In the genomic region with DNA sequence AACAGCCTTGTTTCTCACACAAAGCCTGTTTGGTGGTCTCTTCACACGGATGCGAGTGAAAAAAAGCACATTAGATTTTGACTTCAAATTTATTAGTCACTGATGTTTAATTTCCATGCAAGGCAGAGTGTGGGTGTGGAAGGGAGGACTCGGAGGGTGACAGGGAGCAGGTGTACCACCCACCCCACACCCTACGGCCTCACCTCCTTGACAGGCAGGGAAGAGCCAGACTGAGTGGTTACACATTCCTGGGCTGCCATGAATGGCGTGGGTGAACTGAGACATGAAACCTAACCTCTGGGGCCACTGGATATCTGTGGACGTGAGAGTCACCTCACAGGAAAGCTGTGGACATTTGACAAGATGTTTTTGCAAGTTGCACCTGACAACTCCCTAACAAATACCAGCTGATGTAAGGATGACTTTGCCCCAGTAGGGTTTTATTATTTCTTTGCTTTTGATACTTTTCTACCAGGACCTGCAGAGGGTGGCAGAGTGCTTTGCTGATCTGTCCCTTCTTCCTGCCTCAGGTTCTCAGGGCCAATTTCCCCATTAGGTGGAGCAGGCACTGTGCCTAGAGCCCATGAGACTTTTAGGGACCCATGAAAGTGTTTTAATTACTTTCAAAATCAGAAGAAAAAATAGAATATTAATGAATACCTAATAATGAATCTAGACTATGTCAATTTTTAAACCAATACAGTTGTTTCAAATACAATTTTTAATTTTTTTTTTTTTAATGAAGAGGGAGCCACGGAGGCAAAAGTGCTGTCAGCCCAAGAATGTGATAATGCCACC, we compare ENCODE assay signal across 1 cellular context.
TF ChIP-seq lines count a peak whose summit lies in the region.

No MANE protein-coding gene starts in this region.

TF ChIP-seq in GM12878, 131 proteins besides CTCF, POLR2A, EP300 and RAD21 (continued from another document):
- TF ChIP-seq, protein P1, sequence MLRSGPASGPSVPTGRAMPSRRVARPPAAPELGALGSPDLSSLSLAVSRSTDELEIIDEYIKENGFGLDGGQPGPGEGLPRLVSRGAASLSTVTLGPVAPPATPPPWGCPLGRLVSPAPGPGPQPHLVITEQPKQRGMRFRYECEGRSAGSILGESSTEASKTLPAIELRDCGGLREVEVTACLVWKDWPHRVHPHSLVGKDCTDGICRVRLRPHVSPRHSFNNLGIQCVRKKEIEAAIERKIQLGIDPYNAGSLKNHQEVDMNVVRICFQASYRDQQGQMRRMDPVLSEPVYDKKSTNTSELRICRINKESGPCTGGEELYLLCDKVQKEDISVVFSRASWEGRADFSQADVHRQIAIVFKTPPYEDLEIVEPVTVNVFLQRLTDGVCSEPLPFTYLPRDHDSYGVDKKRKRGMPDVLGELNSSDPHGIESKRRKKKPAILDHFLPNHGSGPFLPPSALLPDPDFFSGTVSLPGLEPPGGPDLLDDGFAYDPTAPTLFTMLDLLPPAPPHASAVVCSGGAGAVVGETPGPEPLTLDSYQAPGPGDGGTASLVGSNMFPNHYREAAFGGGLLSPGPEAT (IDR thresholded peaks at IDR 0.05; ENCODE audit: low read depth): no peak
- TF ChIP-seq SIN3A (IDR thresholded peaks at IDR 0.05; ENCODE audit: low read depth, low read length) (no peak), MTA3 (IDR thresholded peaks at IDR 0.05; ENCODE audit: borderline replicate concordance, low read length) (no peak), POU2F2 (IDR thresholded peaks at IDR 0.05; ENCODE audit: borderline replicate concordance, low read depth, low read length) (no peak)
- TF ChIP-seq, protein P2, sequence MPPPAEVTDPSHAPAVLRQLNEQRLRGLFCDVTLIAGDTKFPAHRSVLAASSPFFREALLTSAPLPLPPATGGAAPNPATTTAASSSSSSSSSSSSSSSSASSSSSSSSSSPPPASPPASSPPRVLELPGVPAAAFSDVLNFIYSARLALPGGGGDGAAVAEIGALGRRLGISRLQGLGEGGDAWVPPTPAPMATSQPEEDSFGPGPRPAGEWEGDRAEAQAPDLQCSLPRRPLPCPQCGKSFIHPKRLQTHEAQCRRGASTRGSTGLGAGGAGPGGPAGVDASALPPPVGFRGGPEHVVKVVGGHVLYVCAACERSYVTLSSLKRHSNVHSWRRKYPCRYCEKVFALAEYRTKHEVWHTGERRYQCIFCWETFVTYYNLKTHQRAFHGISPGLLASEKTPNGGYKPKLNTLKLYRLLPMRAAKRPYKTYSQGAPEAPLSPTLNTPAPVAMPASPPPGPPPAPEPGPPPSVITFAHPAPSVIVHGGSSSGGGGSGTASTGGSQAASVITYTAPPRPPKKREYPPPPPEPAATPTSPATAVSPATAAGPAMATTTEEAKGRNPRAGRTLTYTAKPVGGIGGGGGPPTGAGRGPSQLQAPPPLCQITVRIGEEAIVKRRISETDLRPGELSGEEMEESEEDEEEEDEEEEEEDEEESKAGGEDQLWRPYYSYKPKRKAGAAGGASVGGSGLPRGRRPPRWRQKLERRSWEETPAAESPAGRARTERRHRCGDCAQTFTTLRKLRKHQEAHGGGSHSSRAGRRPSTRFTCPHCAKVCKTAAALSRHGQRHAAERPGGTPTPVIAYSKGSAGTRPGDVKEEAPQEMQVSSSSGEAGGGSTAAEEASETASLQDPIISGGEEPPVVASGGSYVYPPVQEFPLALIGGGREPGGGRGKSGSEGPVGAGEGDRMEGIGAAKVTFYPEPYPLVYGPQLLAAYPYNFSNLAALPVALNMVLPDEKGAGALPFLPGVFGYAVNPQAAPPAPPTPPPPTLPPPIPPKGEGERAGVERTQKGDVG (CRISPR knock-in tag; IDR thresholded peaks at IDR 0.05): no peak
